In the genomic region with DNA sequence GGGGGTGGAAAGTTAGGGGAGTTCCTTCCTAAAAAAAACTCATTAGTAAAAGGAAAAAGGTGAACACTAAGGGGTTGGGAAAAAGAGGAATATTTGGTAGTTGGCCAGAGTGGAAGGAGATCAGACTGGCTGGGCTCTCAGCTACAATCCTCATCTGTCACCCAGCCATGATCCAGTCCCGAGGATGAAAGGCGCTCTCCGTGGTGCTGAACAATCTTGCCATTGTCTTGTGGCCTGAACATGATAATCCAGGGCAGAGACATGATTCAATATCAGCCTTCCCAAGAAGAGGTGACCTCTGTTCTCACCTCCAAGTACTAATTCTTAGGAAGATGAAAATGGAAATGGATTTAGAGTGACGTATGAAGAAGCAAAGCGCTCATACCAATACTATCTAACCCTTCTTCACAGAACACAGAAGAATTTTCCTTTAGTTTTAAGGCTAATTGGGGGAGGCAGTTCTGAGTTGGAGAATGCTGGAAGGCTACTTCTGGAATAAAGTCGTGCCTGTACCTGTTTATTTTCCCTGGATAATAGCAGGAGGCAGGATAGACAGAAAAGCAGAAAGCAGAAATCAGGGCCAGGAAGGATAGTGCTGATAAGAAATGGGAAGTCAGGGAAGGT, we compare ENCODE assay signal across 1 cellular context.
TF ChIP-seq lines count a peak whose summit lies in the region.

No MANE protein-coding gene starts in this region.

TF ChIP-seq in HepG2, 621 proteins besides CTCF, POLR2A, EP300 and RAD21 (continued from another document and continues in another):
- TF ChIP-seq ZNF230 (CRISPR knock-in tag; IDR thresholded peaks at IDR 0.05) (no peak), MYNN (CRISPR knock-in tag; IDR thresholded peaks at IDR 0.05; ENCODE audit: low read depth) (no peak), ZMYM4 (CRISPR knock-in tag; IDR thresholded peaks at IDR 0.05) (no peak), TCF7 (IDR thresholded peaks at IDR 0.05; ENCODE audit: low read depth) (no peak), ZNF549 (CRISPR knock-in tag; IDR thresholded peaks at IDR 0.05) (no peak), ZNF329 (CRISPR knock-in tag; IDR thresholded peaks at IDR 0.05; ENCODE audit: low read depth) (no peak), MIER2 (CRISPR knock-in tag; IDR thresholded peaks at IDR 0.05) (peak; percentile 97), CBX5 (CRISPR knock-in tag; IDR thresholded peaks at IDR 0.05; ENCODE audit: borderline replicate concordance) (no peak), GATAD2A (CRISPR knock-in tag; IDR thresholded peaks at IDR 0.05) (no peak), HMG20B (CRISPR knock-in tag; conservative IDR thresholded peaks at IDR 0.05) (no peak), ZNF20 (CRISPR knock-in tag; IDR thresholded peaks at IDR 0.05) (no peak), ZNF235 (CRISPR knock-in tag; IDR thresholded peaks at IDR 0.05; ENCODE audit: borderline replicate concordance) (no peak), ELF3 (CRISPR knock-in tag; IDR thresholded peaks at IDR 0.05) (0 out of 2 replicates have a peak, but pooled peaks have one; percentile 41)
- TF ChIP-seq, protein P1, sequence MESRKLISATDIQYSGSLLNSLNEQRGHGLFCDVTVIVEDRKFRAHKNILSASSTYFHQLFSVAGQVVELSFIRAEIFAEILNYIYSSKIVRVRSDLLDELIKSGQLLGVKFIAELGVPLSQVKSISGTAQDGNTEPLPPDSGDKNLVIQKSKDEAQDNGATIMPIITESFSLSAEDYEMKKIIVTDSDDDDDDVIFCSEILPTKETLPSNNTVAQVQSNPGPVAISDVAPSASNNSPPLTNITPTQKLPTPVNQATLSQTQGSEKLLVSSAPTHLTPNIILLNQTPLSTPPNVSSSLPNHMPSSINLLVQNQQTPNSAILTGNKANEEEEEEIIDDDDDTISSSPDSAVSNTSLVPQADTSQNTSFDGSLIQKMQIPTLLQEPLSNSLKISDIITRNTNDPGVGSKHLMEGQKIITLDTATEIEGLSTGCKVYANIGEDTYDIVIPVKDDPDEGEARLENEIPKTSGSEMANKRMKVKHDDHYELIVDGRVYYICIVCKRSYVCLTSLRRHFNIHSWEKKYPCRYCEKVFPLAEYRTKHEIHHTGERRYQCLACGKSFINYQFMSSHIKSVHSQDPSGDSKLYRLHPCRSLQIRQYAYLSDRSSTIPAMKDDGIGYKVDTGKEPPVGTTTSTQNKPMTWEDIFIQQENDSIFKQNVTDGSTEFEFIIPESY (CRISPR knock-in tag; IDR thresholded peaks at IDR 0.05): no peak
- TF ChIP-seq, protein P2, sequence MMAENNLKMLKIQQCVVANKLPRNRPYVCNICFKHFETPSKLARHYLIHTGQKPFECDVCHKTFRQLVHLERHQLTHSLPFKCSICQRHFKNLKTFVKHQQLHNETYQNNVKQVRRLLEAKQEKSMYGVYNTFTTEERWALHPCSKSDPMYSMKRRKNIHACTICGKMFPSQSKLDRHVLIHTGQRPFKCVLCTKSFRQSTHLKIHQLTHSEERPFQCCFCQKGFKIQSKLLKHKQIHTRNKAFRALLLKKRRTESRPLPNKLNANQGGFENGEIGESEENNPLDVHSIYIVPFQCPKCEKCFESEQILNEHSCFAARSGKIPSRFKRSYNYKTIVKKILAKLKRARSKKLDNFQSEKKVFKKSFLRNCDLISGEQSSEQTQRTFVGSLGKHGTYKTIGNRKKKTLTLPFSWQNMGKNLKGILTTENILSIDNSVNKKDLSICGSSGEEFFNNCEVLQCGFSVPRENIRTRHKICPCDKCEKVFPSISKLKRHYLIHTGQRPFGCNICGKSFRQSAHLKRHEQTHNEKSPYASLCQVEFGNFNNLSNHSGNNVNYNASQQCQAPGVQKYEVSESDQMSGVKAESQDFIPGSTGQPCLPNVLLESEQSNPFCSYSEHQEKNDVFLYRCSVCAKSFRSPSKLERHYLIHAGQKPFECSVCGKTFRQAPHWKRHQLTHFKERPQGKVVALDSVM (CRISPR knock-in tag; IDR thresholded peaks at IDR 0.05): no peak
- TF ChIP-seq, protein P3, sequence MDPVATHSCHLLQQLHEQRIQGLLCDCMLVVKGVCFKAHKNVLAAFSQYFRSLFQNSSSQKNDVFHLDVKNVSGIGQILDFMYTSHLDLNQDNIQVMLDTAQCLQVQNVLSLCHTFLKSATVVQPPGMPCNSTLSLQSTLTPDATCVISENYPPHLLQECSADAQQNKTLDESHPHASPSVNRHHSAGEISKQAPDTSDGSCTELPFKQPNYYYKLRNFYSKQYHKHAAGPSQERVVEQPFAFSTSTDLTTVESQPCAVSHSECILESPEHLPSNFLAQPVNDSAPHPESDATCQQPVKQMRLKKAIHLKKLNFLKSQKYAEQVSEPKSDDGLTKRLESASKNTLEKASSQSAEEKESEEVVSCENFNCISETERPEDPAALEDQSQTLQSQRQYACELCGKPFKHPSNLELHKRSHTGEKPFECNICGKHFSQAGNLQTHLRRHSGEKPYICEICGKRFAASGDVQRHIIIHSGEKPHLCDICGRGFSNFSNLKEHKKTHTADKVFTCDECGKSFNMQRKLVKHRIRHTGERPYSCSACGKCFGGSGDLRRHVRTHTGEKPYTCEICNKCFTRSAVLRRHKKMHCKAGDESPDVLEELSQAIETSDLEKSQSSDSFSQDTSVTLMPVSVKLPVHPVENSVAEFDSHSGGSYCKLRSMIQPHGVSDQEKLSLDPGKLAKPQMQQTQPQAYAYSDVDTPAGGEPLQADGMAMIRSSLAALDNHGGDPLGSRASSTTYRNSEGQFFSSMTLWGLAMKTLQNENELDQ (CRISPR knock-in tag; IDR thresholded peaks at IDR 0.05; ENCODE audit: borderline replicate concordance): no peak
- TF ChIP-seq, protein P4, sequence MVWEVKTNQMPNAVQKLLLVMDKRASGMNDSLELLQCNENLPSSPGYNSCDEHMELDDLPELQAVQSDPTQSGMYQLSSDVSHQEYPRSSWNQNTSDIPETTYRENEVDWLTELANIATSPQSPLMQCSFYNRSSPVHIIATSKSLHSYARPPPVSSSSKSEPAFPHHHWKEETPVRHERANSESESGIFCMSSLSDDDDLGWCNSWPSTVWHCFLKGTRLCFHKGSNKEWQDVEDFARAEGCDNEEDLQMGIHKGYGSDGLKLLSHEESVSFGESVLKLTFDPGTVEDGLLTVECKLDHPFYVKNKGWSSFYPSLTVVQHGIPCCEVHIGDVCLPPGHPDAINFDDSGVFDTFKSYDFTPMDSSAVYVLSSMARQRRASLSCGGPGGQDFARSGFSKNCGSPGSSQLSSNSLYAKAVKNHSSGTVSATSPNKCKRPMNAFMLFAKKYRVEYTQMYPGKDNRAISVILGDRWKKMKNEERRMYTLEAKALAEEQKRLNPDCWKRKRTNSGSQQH (CRISPR knock-in tag; IDR thresholded peaks at IDR 0.05; ENCODE audit: low read depth): 0 out of 2 replicates have a peak, but pooled peaks have one; percentile 48
- TF ChIP-seq, protein P5, sequence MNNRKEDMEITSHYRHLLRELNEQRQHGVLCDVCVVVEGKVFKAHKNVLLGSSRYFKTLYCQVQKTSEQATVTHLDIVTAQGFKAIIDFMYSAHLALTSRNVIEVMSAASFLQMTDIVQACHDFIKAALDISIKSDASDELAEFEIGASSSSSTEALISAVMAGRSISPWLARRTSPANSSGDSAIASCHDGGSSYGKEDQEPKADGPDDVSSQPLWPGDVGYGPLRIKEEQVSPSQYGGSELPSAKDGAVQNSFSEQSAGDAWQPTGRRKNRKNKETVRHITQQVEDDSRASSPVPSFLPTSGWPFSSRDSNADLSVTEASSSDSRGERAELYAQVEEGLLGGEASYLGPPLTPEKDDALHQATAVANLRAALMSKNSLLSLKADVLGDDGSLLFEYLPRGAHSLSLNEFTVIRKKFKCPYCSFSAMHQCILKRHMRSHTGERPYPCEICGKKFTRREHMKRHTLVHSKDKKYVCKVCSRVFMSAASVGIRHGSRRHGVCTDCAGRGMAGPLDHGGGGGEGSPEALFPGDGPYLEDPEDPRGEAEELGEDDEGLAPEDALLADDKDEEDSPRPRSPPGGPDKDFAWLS (CRISPR knock-in tag; IDR thresholded peaks at IDR 0.05; ENCODE audit: borderline replicate concordance): no peak
- TF ChIP-seq, protein P6, sequence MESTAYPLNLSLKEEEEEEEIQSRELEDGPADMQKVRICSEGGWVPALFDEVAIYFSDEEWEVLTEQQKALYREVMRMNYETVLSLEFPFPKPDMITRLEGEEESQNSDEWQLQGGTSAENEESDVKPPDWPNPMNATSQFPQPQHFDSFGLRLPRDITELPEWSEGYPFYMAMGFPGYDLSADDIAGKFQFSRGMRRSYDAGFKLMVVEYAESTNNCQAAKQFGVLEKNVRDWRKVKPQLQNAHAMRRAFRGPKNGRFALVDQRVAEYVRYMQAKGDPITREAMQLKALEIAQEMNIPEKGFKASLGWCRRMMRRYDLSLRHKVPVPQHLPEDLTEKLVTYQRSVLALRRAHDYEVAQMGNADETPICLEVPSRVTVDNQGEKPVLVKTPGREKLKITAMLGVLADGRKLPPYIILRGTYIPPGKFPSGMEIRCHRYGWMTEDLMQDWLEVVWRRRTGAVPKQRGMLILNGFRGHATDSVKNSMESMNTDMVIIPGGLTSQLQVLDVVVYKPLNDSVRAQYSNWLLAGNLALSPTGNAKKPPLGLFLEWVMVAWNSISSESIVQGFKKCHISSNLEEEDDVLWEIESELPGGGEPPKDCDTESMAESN (CRISPR knock-in tag; conservative IDR thresholded peaks at IDR 0.05): no peak
- TF ChIP-seq, protein P7, sequence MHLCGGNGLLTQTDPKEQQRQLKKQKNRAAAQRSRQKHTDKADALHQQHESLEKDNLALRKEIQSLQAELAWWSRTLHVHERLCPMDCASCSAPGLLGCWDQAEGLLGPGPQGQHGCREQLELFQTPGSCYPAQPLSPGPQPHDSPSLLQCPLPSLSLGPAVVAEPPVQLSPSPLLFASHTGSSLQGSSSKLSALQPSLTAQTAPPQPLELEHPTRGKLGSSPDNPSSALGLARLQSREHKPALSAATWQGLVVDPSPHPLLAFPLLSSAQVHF (CRISPR knock-in tag; IDR thresholded peaks at IDR 0.05): no peak
- TF ChIP-seq, protein P8, sequence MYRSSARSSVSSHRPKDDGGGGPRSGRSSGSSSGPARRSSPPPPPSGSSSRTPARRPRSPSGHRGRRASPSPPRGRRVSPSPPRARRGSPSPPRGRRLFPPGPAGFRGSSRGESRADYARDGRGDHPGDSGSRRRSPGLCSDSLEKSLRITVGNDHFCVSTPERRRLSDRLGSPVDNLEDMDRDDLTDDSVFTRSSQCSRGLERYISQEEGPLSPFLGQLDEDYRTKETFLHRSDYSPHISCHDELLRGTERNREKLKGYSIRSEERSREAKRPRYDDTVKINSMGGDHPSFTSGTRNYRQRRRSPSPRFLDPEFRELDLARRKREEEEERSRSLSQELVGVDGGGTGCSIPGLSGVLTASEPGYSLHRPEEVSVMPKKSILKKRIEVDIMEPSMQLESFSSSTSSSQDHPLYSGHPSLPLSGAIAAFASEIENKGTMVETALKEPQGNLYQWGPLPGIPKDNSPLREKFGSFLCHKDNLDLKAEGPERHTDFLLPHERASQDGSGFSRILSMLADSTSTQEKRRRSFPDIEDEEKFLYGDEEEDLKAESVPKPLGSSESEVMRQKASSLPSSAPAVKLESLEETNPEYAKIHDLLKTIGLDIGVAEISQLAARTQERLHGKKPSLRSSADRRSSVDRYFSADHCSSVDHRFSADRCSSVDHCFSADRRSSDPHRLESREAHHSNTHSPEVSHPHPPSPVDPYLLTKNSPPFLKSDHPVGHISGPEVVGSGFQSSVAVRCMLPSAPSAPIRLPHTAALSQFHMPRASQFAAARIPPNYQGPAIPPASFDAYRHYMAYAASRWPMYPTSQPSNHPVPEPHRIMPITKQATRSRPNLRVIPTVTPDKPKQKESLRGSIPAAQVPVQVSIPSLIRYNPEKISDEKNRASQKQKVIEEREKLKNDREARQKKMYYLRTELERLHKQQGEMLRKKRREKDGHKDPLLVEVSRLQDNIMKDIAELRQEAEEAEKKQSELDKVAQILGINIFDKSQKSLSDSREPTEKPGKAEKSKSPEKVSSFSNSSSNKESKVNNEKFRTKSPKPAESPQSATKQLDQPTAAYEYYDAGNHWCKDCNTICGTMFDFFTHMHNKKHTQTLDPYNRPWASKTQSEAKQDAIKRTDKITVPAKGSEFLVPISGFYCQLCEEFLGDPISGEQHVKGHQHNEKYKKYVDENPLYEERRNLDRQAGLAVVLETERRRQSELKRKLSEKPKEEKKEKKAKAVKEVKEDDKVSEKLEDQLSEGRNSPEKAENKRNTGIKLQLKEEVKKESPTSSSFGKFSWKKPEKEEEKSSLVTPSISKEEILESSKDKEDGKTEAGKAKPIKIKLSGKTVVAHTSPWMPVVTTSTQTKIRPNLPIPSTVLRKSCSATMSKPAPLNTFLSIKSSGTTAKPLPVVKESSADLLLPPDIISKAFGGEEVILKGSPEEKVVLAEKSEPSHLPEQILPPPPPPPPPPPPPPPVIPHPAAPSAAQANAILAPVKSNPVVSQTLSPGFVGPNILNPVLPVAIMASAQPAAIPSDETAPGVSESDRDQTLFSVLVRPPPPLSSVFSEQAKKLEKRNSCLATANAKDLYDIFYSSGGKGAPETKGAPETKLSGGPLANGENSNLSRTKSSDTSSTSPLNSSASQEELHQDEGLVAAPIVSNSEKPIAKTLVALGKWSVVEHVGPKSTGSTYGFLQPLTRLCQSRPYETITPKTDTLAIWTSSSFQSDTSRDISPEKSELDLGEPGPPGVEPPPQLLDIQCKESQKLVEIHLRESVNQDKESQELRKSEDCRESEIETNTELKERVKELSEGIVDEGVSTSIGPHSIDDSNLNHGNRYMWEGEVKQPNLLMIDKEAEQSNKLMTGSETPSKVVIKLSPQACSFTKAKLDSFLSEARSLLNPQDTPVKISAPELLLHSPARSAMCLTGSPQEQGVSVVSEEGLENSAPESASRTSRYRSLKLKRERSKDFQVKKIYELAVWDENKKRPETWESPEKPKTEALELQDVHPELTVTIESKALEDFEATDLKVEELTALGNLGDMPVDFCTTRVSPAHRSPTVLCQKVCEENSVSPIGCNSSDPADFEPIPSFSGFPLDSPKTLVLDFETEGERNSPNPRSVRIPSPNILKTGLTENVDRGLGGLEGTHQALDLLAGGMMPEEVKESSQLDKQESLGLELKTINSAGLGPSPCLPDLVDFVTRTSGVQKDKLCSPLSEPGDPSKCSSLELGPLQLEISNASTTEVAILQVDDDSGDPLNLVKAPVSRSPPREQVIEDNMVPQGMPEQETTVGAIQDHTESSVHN (CRISPR knock-in tag; IDR thresholded peaks at IDR 0.05): no peak
- TF ChIP-seq, protein P9, sequence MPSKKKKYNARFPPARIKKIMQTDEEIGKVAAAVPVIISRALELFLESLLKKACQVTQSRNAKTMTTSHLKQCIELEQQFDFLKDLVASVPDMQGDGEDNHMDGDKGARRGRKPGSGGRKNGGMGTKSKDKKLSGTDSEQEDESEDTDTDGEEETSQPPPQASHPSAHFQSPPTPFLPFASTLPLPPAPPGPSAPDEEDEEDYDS (CRISPR knock-in tag; IDR thresholded peaks at IDR 0.05): no peak
- TF ChIP-seq, protein P10, sequence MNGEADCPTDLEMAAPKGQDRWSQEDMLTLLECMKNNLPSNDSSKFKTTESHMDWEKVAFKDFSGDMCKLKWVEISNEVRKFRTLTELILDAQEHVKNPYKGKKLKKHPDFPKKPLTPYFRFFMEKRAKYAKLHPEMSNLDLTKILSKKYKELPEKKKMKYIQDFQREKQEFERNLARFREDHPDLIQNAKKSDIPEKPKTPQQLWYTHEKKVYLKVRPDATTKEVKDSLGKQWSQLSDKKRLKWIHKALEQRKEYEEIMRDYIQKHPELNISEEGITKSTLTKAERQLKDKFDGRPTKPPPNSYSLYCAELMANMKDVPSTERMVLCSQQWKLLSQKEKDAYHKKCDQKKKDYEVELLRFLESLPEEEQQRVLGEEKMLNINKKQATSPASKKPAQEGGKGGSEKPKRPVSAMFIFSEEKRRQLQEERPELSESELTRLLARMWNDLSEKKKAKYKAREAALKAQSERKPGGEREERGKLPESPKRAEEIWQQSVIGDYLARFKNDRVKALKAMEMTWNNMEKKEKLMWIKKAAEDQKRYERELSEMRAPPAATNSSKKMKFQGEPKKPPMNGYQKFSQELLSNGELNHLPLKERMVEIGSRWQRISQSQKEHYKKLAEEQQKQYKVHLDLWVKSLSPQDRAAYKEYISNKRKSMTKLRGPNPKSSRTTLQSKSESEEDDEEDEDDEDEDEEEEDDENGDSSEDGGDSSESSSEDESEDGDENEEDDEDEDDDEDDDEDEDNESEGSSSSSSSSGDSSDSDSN (CRISPR knock-in tag; IDR thresholded peaks at IDR 0.05): no peak
